In genomic region chr10:72315611-72316385, GRCh38 we compare ENCODE assay signal across 8 cellular contexts.
DNase-seq lines count a peak whose midpoint lies in the region; ATAC-seq and TF ChIP-seq lines count a peak whose summit lies in the region.

No MANE protein-coding gene starts in this region.

- H3K4me1 ChIP-seq in rectal smooth muscle tissue (ENCODE audit: control insufficient read depth, insufficient read depth, low read length): peaks cover 21% of the 10 kb centered on the region

- no peak overlapping the region for H3K9ac ChIP-seq in SK-N-MC (ENCODE audit: insufficient read length)
- no peak overlapping the region for H3K9ac ChIP-seq in rectal smooth muscle tissue (ENCODE audit: low read length)

- no peak overlapping the region for H3K4me3 ChIP-seq in SK-N-MC
- H3K4me3 ChIP-seq in fibroblast of mammary gland (ENCODE audit: control insufficient read depth, low read depth, low read length): no peak overlapping the region
- H3K4me3 ChIP-seq in rectal smooth muscle tissue (ENCODE audit: low read length): no peak overlapping the region

- H3K9me3 ChIP-seq in SK-N-MC (ENCODE audit: low read depth, low read length): no peaks in the 10 kb centered on the region

- DNase-seq in GM04503 (ENCODE audit: low read depth): peak; percentile 75
- DNase-seq in SK-N-MC (ENCODE audit: low read depth, low spot score): no peak
- peak; percentile 91 for DNase-seq in fibroblast of mammary gland (ENCODE audit: low read depth)
- no peak for DNase-seq in GM20000 (ENCODE audit: low spot score)
- no peak for DNase-seq in Ammon's horn (ENCODE audit: low spot score)
- DNase-seq in HCEC 1CT: no peak

- H3K27me3 ChIP-seq in rectal smooth muscle tissue (ENCODE audit: control insufficient read depth, insufficient read depth, low read length): no peaks in the 10 kb centered on the region

- H3K27ac ChIP-seq in SK-N-MC: peak overlapping the region; percentile 50; the same call in 1 of the 2 replicates
- peak overlapping the region; percentile 68 for H3K27ac ChIP-seq in rectal smooth muscle tissue (ENCODE audit: low read depth, low read length)

- ATAC-seq in HG03280 (IDR thresholded peaks at IDR 0.05; ENCODE audit: unreplicated experiment): no peak

- H3K36me3 ChIP-seq in SK-N-MC (ENCODE audit: insufficient read depth, low read length) (no peaks in the 10 kb centered on the region), rectal smooth muscle tissue (ENCODE audit: control insufficient read depth, insufficient read depth, low read length) (no peaks in the 10 kb centered on the region)

- TF ChIP-seq CTCF in fibroblast of mammary gland (conservative IDR thresholded peaks at IDR 0.05; ENCODE audit: control insufficient read depth, insufficient read depth, low read depth, low read length) (no peak), GM20000 (IDR thresholded peaks at IDR 0.05; ENCODE audit: extremely low read depth, missing control alignments) (no peak)

Comparison
In these comparisons a context has a peak if more than half of its experiments do, and no peak if none do; other contexts are left out.
1. DNase-seq: peak in GM04503 (single experiment) and fibroblast of mammary gland (single experiment); none in SK-N-MC (single experiment), GM20000 (single experiment), Ammon's horn (single experiment) and HCEC 1CT (single experiment).